In genomic region chr2:238738917-238739316, GRCh38 we compare ENCODE assay signal across 39 cellular contexts.
"Had no signal": no experiment of that assay in that cellular context is flagged by ENCODE, and none has a peak within 500 bp of the region (broad histone marks: within the 10 kb centered on the region; RNA-seq: fewer than 3 reads in every experiment).

No MANE protein-coding gene starts in this region.

- H3K27ac Mint-ChIP-seq: activated naive CD4-positive, alpha-beta T cell treated with anti-CD3 and anti-CD28 coated beads for 36 hours; activated naive CD4-positive, alpha-beta T cell treated with anti-CD3 and anti-CD28 coated beads, Interleukin-2, amount 10 ng/mL, durations not matched to agents 7 days and 5 days; activated naive CD4-positive, alpha-beta T cell treated with anti-CD3 and anti-CD28 coated beads, Interleukin-2, amount 50 U/mL, for 24 hours; activated naive CD4-positive, alpha-beta T cell treated with anti-CD3 and anti-CD28 coated beads, Interleukin-2, amount 50 U/mL, for 72 hours; activated naive CD8-positive, alpha-beta T cell; activated naive CD8-positive, alpha-beta T cell treated with anti-CD3 and anti-CD28 coated beads for 36 hours; activated naive CD8-positive, alpha-beta T cell treated with anti-CD3 and anti-CD28 coated beads, Interleukin-2, amount 10 ng/mL, durations not matched to agents 7 days and 5 days; activated naive CD8-positive, alpha-beta T cell treated with anti-CD3 and anti-CD28 coated beads, Interleukin-2, amount 50 U/mL, for 24 hours; activated T-cell treated with anti-CD3 and anti-CD28 coated beads, Interleukin-2, amount 50 U/mL, for 24 hours; activated T-cell treated with anti-CD3 and anti-CD28 coated beads, Interleukin-2, amount 50 U/mL, for 72 hours; activated T-helper 1 cell treated with anti-CD3 and anti-CD28 coated beads, Interleukin-12 subunit alpha, Interleukin-12 subunit beta, Interleukin-2, Interleukin-4 antibody, amounts not matched to agents 30 ng/mL and 10 ng/mL and 1 ng/mL, durations not matched to agents 14 hours and 24 hours and 36 hours; activated T-helper 17 cell treated with anti-CD3 and anti-CD28 coated beads, Interleukin-2, amount 50 U/mL, for 72 hours; activated T-helper 2 cell treated with anti-CD3 and anti-CD28 coated beads, Interferon-gamma antibody, Interleukin-2, Interleukin-4, amounts not matched to agents 10 μg/mL and 5 μg/mL and 100 μg/mL, durations not matched to agents 14 hours and 24 hours and 36 hours; brain had no signal

- H3K27ac ChIP-seq: adrenal gland, ascending aorta, body of pancreas, brain microvascular endothelial cell, breast epithelium, cardiac muscle cell had no signal

- H3K4me3 Mint-ChIP-seq: activated naive CD4-positive, alpha-beta T cell treated with anti-CD3 and anti-CD28 coated beads for 36 hours; activated naive CD4-positive, alpha-beta T cell treated with anti-CD3 and anti-CD28 coated beads, Interleukin-2, amount 10 ng/mL, durations not matched to agents 7 days and 5 days; activated naive CD4-positive, alpha-beta T cell treated with anti-CD3 and anti-CD28 coated beads, Interleukin-2, amount 50 U/mL, for 24 hours; activated naive CD8-positive, alpha-beta T cell; activated naive CD8-positive, alpha-beta T cell treated with anti-CD3 and anti-CD28 coated beads for 36 hours; activated naive CD8-positive, alpha-beta T cell treated with anti-CD3 and anti-CD28 coated beads, Interleukin-2, amount 10 ng/mL, durations not matched to agents 7 days and 5 days; activated naive CD8-positive, alpha-beta T cell treated with anti-CD3 and anti-CD28 coated beads, Interleukin-2, amount 50 U/mL, for 24 hours; activated T-cell treated with anti-CD3 and anti-CD28 coated beads, Interleukin-2, amount 50 U/mL, for 24 hours; activated T-cell treated with anti-CD3 and anti-CD28 coated beads, Interleukin-2, amount 50 U/mL, for 4 hours; activated T-cell treated with anti-CD3 and anti-CD28 coated beads, Interleukin-2, amount 50 U/mL, for 72 hours; activated T-helper 1 cell treated with anti-CD3 and anti-CD28 coated beads, Interleukin-12 subunit alpha, Interleukin-12 subunit beta, Interleukin-2, Interleukin-4 antibody, amounts not matched to agents 30 ng/mL and 10 ng/mL and 1 ng/mL, durations not matched to agents 14 hours and 24 hours and 36 hours; activated T-helper 17 cell treated with anti-CD3 and anti-CD28 coated beads, Interleukin-2, amount 50 U/mL, for 72 hours; brain; central memory CD8-positive, alpha-beta T cell had no signal

- H3K27me3 ChIP-seq: ascending aorta, body of pancreas, brain microvascular endothelial cell, breast epithelium, cardiac muscle cell had no signal

- H3K4me3 ChIP-seq: adrenal gland, ascending aorta, body of pancreas, breast epithelium, cardiac muscle cell had no signal

- DNase-seq: activated effector memory CD4-positive, alpha-beta T cell treated with anti-CD3 and anti-CD28 coated beads, Interleukin-2, amount 50 U/mL, for 16 hours; activated effector memory CD4-positive, alpha-beta T cell treated with Interleukin-2 at 50 U/mL for 16 hours; activated gamma-delta T cell; activated gamma-delta T cell treated with Interleukin-2 at 50 U/mL for 16 hours; activated naive CD4-positive, alpha-beta T cell; activated naive CD4-positive, alpha-beta T cell treated with anti-CD3 and anti-CD28 coated beads for 36 hours; activated naive CD4-positive, alpha-beta T cell treated with anti-CD3 and anti-CD28 coated beads, Interleukin-2, amount 10 ng/mL, durations not matched to agents 7 days and 5 days; activated naive CD4-positive, alpha-beta T cell treated with anti-CD3 and anti-CD28 coated beads, Interleukin-2, amount 50 U/mL, for 16 hours; activated naive CD4-positive, alpha-beta T cell treated with Interleukin-2 at 50 U/mL for 16 hours; activated naive CD8-positive, alpha-beta T cell treated with anti-CD3 and anti-CD28 coated beads for 36 hours; activated naive CD8-positive, alpha-beta T cell treated with anti-CD3 and anti-CD28 coated beads, Interleukin-2, amount 10 ng/mL, durations not matched to agents 7 days and 5 days; activated naive CD8-positive, alpha-beta T cell treated with anti-CD3 and anti-CD28 coated beads, Interleukin-2, amount 50 U/mL, for 24 hours; activated T-cell treated with anti-CD3 and anti-CD28 coated beads, Interleukin-2, amount 50 U/mL, for 1 hour; activated T-cell treated with anti-CD3 and anti-CD28 coated beads, Interleukin-2, amount 50 U/mL, for 24 hours; activated T-cell treated with anti-CD3 and anti-CD28 coated beads, Interleukin-2, amount 50 U/mL, for 4 hours; activated T-cell treated with anti-CD3 and anti-CD28 coated beads, Interleukin-2, amount 50 U/mL, for 48 hours; activated T-cell treated with anti-CD3 and anti-CD28 coated beads, Interleukin-2, amount 50 U/mL, for 72 hours; adrenal gland; amniotic stem cell; amygdala; anterior cingulate cortex; aorta; body of pancreas; brain microvascular endothelial cell; central memory CD4-positive, alpha-beta T cell; cerebellar nuclear complex had no signal

- H3K9me3 ChIP-seq: ascending aorta, body of pancreas had no signal

- ATAC-seq: activated naive CD4-positive, alpha-beta T cell treated with anti-CD3 and anti-CD28 coated beads, Interleukin-2, amount 50 U/mL, for 72 hours; activated naive CD8-positive, alpha-beta T cell treated with anti-CD3 and anti-CD28 coated beads, Interleukin-2, amount 50 U/mL, for 24 hours; activated T-cell treated with anti-CD3 and anti-CD28 coated beads, Interleukin-2, amount 50 U/mL, for 4 hours; activated T-cell treated with anti-CD3 and anti-CD28 coated beads, Interleukin-2, amount 50 U/mL, for 72 hours; activated T-helper 17 cell treated with anti-CD3 and anti-CD28 coated beads, Interleukin-2, amount 50 U/mL, for 72 hours; body of pancreas had no signal

- H3K4me1 ChIP-seq: adrenal gland, ascending aorta, body of pancreas, breast epithelium had no signal

- H3K4me1 Mint-ChIP-seq: activated naive CD4-positive, alpha-beta T cell treated with anti-CD3 and anti-CD28 coated beads, Interleukin-2, amount 10 ng/mL, durations not matched to agents 7 days and 5 days; activated naive CD4-positive, alpha-beta T cell treated with anti-CD3 and anti-CD28 coated beads, Interleukin-2, amount 50 U/mL, for 24 hours; activated naive CD8-positive, alpha-beta T cell treated with anti-CD3 and anti-CD28 coated beads for 36 hours; activated naive CD8-positive, alpha-beta T cell treated with anti-CD3 and anti-CD28 coated beads, Interleukin-2, amount 10 ng/mL, durations not matched to agents 7 days and 5 days; activated naive CD8-positive, alpha-beta T cell treated with anti-CD3 and anti-CD28 coated beads, Interleukin-2, amount 50 U/mL, for 24 hours; activated T-helper 17 cell treated with anti-CD3 and anti-CD28 coated beads, Interleukin-2, amount 50 U/mL, for 72 hours; brain; central memory CD8-positive, alpha-beta T cell had no signal

- H3K36me3 Mint-ChIP-seq: activated naive CD4-positive, alpha-beta T cell treated with anti-CD3 and anti-CD28 coated beads, Interleukin-2, amount 10 ng/mL, durations not matched to agents 7 days and 5 days; activated naive CD4-positive, alpha-beta T cell treated with anti-CD3 and anti-CD28 coated beads, Interleukin-2, amount 50 U/mL, for 24 hours; activated naive CD4-positive, alpha-beta T cell treated with anti-CD3 and anti-CD28 coated beads, Interleukin-2, amount 50 U/mL, for 72 hours; activated naive CD8-positive, alpha-beta T cell; activated naive CD8-positive, alpha-beta T cell treated with anti-CD3 and anti-CD28 coated beads for 36 hours; activated naive CD8-positive, alpha-beta T cell treated with anti-CD3 and anti-CD28 coated beads, Interleukin-2, amount 10 ng/mL, durations not matched to agents 7 days and 5 days; brain had no signal

- H3K9me3 Mint-ChIP-seq: activated naive CD4-positive, alpha-beta T cell treated with anti-CD3 and anti-CD28 coated beads for 36 hours; activated naive CD4-positive, alpha-beta T cell treated with anti-CD3 and anti-CD28 coated beads, Interleukin-2, amount 10 ng/mL, durations not matched to agents 7 days and 5 days; activated naive CD4-positive, alpha-beta T cell treated with anti-CD3 and anti-CD28 coated beads, Interleukin-2, amount 50 U/mL, for 24 hours; activated naive CD4-positive, alpha-beta T cell treated with anti-CD3 and anti-CD28 coated beads, Interleukin-2, amount 50 U/mL, for 72 hours; activated naive CD8-positive, alpha-beta T cell treated with anti-CD3 and anti-CD28 coated beads for 36 hours; activated naive CD8-positive, alpha-beta T cell treated with anti-CD3 and anti-CD28 coated beads, Interleukin-2, amount 10 ng/mL, durations not matched to agents 7 days and 5 days; activated naive CD8-positive, alpha-beta T cell treated with anti-CD3 and anti-CD28 coated beads, Interleukin-2, amount 50 U/mL, for 24 hours; activated T-cell treated with anti-CD3 and anti-CD28 coated beads, Interleukin-2, amount 50 U/mL, for 24 hours; activated T-cell treated with anti-CD3 and anti-CD28 coated beads, Interleukin-2, amount 50 U/mL, for 4 hours; activated T-cell treated with anti-CD3 and anti-CD28 coated beads, Interleukin-2, amount 50 U/mL, for 72 hours; activated T-helper 1 cell treated with anti-CD3 and anti-CD28 coated beads, Interleukin-12 subunit alpha, Interleukin-12 subunit beta, Interleukin-2, Interleukin-4 antibody, amounts not matched to agents 30 ng/mL and 10 ng/mL and 1 ng/mL, durations not matched to agents 14 hours and 24 hours and 36 hours; activated T-helper 2 cell treated with anti-CD3 and anti-CD28 coated beads, Interferon-gamma antibody, Interleukin-2, Interleukin-4, amounts not matched to agents 10 μg/mL and 5 μg/mL and 100 μg/mL, durations not matched to agents 14 hours and 24 hours and 36 hours; central memory CD8-positive, alpha-beta T cell had no signal

- H3K36me3 ChIP-seq: adrenal gland, ascending aorta, brain microvascular endothelial cell, breast epithelium, cardiac muscle cell had no signal

- FAIRE-seq: astrocyte, bronchial epithelial cell had no signal
